14 cellular contexts compared by ENCODE assay signal in genomic region chr12:111776836-111777344, GRCh38. TPM values are rescaled to one million over a fixed set of nuclear protein-coding genes. Genes with fewer than 3 reads are reported as not detected.
DNase-seq lines count a peak whose midpoint lies in the region; ATAC-seq and TF ChIP-seq lines count a peak whose summit lies in the region.
"Had no signal": no experiment of that assay in that cellular context is flagged by ENCODE, and none has a peak within 500 bp of the region (broad histone marks: within the 10 kb centered on the region; RNA-seq: fewer than 3 reads in every experiment).

No MANE protein-coding gene starts in this region.

- no peak overlapping the region for H3K4me3 Mint-ChIP-seq in nephron
- H3K4me3 Mint-ChIP-seq: activated CD4-positive, alpha-beta memory T cell treated with anti-CD3 and anti-CD28 coated beads for 36 hours had no signal

- peak; percentile 27; the same call in 1 of the 2 replicates for ATAC-seq in PC-3

- H3K27me3 ChIP-seq in PC-3 (ENCODE audit: low read length) (no peaks in the 10 kb centered on the region), esophagus squamous epithelium (no peaks in the 10 kb centered on the region), smooth muscle cell (ENCODE audit: low read depth) (no peaks in the 10 kb centered on the region)

- H3K4me1 Mint-ChIP-seq in nephron, result peaks cover 35% of the 10 kb centered on the region

- no peak for TF ChIP-seq POLR2A in esophagus squamous epithelium (IDR thresholded peaks at IDR 0.05)

- BruUV-seq in PC-3 (replicated peaks; lab: Mats Ljungman, UMichigan), result no TSS peak

- H3K27ac ChIP-seq in PC-3 (ENCODE audit: low read length), result no peak overlapping the region
- peak overlapping the region; percentile 70 to 91 (median 86) for H3K27ac ChIP-seq in esophagus squamous epithelium
- H3K27ac ChIP-seq in temporal lobe (ENCODE audit: low read depth, low read length), result peak overlapping the region; percentile 27
- no peak overlapping the region for H3K27ac ChIP-seq in smooth muscle cell (ENCODE audit: low read depth)

- H3K4me1 ChIP-seq in PC-3 (ENCODE audit: insufficient read depth, low read length), result peaks cover 12% of the 10 kb centered on the region
- H3K4me1 ChIP-seq in esophagus squamous epithelium, result peaks cover 50 to 89% (median 54%) of the 10 kb centered on the region in 3 donors
- H3K4me1 ChIP-seq in smooth muscle cell (ENCODE audit: low read depth), result peaks cover 22% of the 10 kb centered on the region

- TF ChIP-seq CTCF in PC-3 (conservative IDR thresholded peaks at IDR 0.05; ENCODE audit: low read depth, low read length) (no peak), esophagus squamous epithelium (IDR thresholded peaks at IDR 0.05) (no peak), nephron (IDR thresholded peaks at IDR 0.05; ENCODE audit: unreplicated experiment in 3 of 3) (no peak), smooth muscle cell (IDR thresholded peaks at IDR 0.05; ENCODE audit: borderline replicate concordance, insufficient read depth, poor library complexity, severe bottlenecking) (no peak)

- H3F3A ChIP-seq in PC-3 (ENCODE audit: low read length, unreplicated experiment), result no peaks in the 10 kb centered on the region
- peaks cover 20% of the 10 kb centered on the region for H3F3A ChIP-seq in smooth muscle cell (ENCODE audit: low read depth)

- CTCF ChIA-PET in PC-3 (lab: Charles Lee), result no interaction called here

- H3K36me3 ChIP-seq in PC-3 (ENCODE audit: low read depth, low read length) (no peaks in the 10 kb centered on the region), esophagus squamous epithelium (peaks cover 0 to 43% (median 7%) of the 10 kb centered on the region in 3 donors), smooth muscle cell (ENCODE audit: low read depth) (no peaks in the 10 kb centered on the region)

- H3K27me3 Mint-ChIP-seq in nephron (ENCODE audit: low read depth), result no peaks in the 10 kb centered on the region

- no peaks in the 10 kb centered on the region for H3K9me2 ChIP-seq in PC-3 (replicated peaks; ENCODE audit: low read length)

- H3K4me2 ChIP-seq in PC-3 (ENCODE audit: low read length) (no peak overlapping the region), smooth muscle cell (no peak overlapping the region)

- H3K9me3 ChIP-seq in PC-3 (ENCODE audit: low read length) (no peaks in the 10 kb centered on the region), esophagus squamous epithelium (no peaks in the 10 kb centered on the region), smooth muscle cell (replicated peaks; ENCODE audit: low read depth) (no peaks in the 10 kb centered on the region)

- intact Hi-C loops in PC-3 (cut with micrococcal nuclease), result no loop called here
- intact Hi-C loops in esophagus squamous epithelium (cut with DNase I), result no loop called here

- WGBS in esophagus squamous epithelium, 2 donors, result 43 to 53% methylated on average over 1 to 3 of the region's 3 CpGs
- WGBS in smooth muscle cell (ENCODE audit: low lambda C conversion rate), result 82% methylated on average over 3 of the region's 3 CpGs

- peaks cover 25% of the 10 kb centered on the region for H3K36me3 Mint-ChIP-seq in nephron (ENCODE audit: low read depth)
- H3K36me3 Mint-ChIP-seq: activated CD4-positive, alpha-beta memory T cell treated with anti-CD3 and anti-CD28 coated beads for 36 hours had no signal

- peaks cover 6% of the 10 kb centered on the region for H3K9me3 Mint-ChIP-seq in nephron

- POLR2A ChIA-PET in PC-3 (lab: Charles Lee; ENCODE audit: unreplicated experiment), result no interaction called here

- no peaks in the 10 kb centered on the region for H3K79me2 ChIP-seq in PC-3 (ENCODE audit: low read length)
- H3K79me2 ChIP-seq in smooth muscle cell (ENCODE audit: low read depth), result peaks cover 53% of the 10 kb centered on the region

- H4K20me1 ChIP-seq in PC-3 (ENCODE audit: low read length) (no peaks in the 10 kb centered on the region), smooth muscle cell (ENCODE audit: low read depth) (peaks cover 68% of the 10 kb centered on the region)

- H3K27ac Mint-ChIP-seq in nephron, result peak overlapping the region; percentile 92 to 100 (median 95)
- H3K27ac Mint-ChIP-seq: activated CD4-positive, alpha-beta memory T cell treated with anti-CD3 and anti-CD28 coated beads for 36 hours had no signal

- H3K4me3 ChIP-seq in PC-3 (ENCODE audit: low read length) (no peak overlapping the region), esophagus squamous epithelium (no peak overlapping the region), smooth muscle cell (no peak overlapping the region)

- DNase-seq in PC-3 (peak; percentile 30), esophagus squamous epithelium (lab: John Stamatoyannopoulos, UW) (no peak), smooth muscle cell (lab: John Stamatoyannopoulos, UW; ENCODE audit: unreplicated experiment) (no peak), MV-4-11 (lab: John Stamatoyannopoulos, UW) (no peak), cerebellar nuclear complex (lab: John Stamatoyannopoulos, UW) (no peak), NCI-H2081 treated with DMSO at 0.1 percent for 48 hours (lab: John Stamatoyannopoulos, UW) (no peak)
- DNase-seq: activated CD4-positive, alpha-beta memory T cell treated with anti-CD3 and anti-CD28 coated beads for 36 hours; DMS79; H7; NCI-H1048; NCI-H2227 treated with DMSO at 0.1 percent for 48 hours; stimulated activated naive CD4-positive, alpha-beta T cell treated with Interleukin-2 at 50 U/mL for 16 hours had no signal

- H2AFZ ChIP-seq in PC-3 (ENCODE audit: low read length) (no peak overlapping the region), smooth muscle cell (ENCODE audit: low read depth) (no peak overlapping the region)

- no peak overlapping the region for H3K9ac ChIP-seq in PC-3 (ENCODE audit: low read length)
- no peak overlapping the region for H3K9ac ChIP-seq in smooth muscle cell (ENCODE audit: low read depth)

RNA-seq across cellular contexts. Expression of gene ALDH2, which starts 10.2 kb away (rescaled TPM):
- total RNA-seq in PC-3 (2014; rRNA removed) (0.35 and 2.0 TPM in 2 replicates), esophagus squamous epithelium (100 to 1,000 TPM in 2 of 4 donors, 10 to 100 TPM in 2; 71.8 to 169 (median 104) TPM), temporal lobe (11.1 TPM), smooth muscle cell (17.0 and 30.5 TPM in 2 replicates)
- polyA plus RNA-seq in smooth muscle cell, result 54.6 and 75.3 TPM in 2 replicates

Comparison
In these comparisons a context has a peak if more than half of its experiments do, and no peak if none do; other contexts are left out.
1. H3K27ac ChIP-seq: peak in esophagus squamous epithelium (4 of 4) and temporal lobe (single experiment); none in PC-3 (single experiment) and smooth muscle cell (single experiment).